ENCODE assay signal across 17 cellular contexts in genomic region chr1:59596956-59597355, GRCh38.
DNase-seq lines count a peak whose midpoint lies in the region; ATAC-seq and TF ChIP-seq lines count a peak whose summit lies in the region.
"Had no signal": no experiment of that assay in that cellular context is flagged by ENCODE, and none has a peak within 500 bp of the region (broad histone marks: within the 10 kb centered on the region; RNA-seq: fewer than 3 reads in every experiment).

No MANE protein-coding gene starts in this region.

- TF ChIP-seq POLR2A in esophagus muscularis mucosa (IDR thresholded peaks at IDR 0.05; ENCODE audit: low read depth) (no peak), sigmoid colon (IDR thresholded peaks at IDR 0.05) (no peak), right lobe of liver (IDR thresholded peaks at IDR 0.05) (no peak)

- WGBS in esophagus muscularis mucosa: 100% methylated on average over 1 of the region's 1 CpG
- WGBS in sigmoid colon, 2 donors: 91 to 98% methylated on average over 1 of the region's 1 CpG
- 92% methylated on average over 1 of the region's 1 CpG for WGBS in right lobe of liver (ENCODE audit: insufficient coverage, low coverage, low lambda C conversion rate, missing lambda C conversion rate)

- intact Hi-C loops in left ventricle myocardium inferior (cut with micrococcal nuclease) (no loop called here), Right ventricle myocardium inferior (cut with DNase I) (no loop called here), esophagus muscularis mucosa (cut with DNase I) (loop anchor here (5.0 kb wide), 1 partner anchor 85 kb away; no protein-coding TSS in a partner anchor), sigmoid colon (cut with DNase I) (loop anchor here (5.0 kb wide), 1 partner anchor 300 kb away; the partner anchor contains the start of gene FGGY), A673 (cut with micrococcal nuclease; ENCODE audit: unreplicated experiment) (no loop called here), right lobe of liver (cut with DNase I) (no loop called here)

- no TSS peak for BruUV-seq in A673 (replicated peaks; lab: Mats Ljungman, UMichigan)

- TF ChIP-seq EP300 in esophagus muscularis mucosa (IDR thresholded peaks at IDR 0.05) (no peak), sigmoid colon (IDR thresholded peaks at IDR 0.05) (no peak)

- H3K9me3 ChIP-seq in left ventricle myocardium inferior (replicated peaks) (peaks cover 3% of the 10 kb centered on the region), esophagus muscularis mucosa (no peaks in the 10 kb centered on the region), sigmoid colon (no peaks in the 10 kb centered on the region), A673 (ENCODE audit: low read depth, low read length, poor library complexity, severe bottlenecking) (no peaks in the 10 kb centered on the region), right lobe of liver (no peaks in the 10 kb centered on the region)
- H3K9me3 ChIP-seq: tibial nerve had no signal

- H3K27me3 ChIP-seq in left ventricle myocardium inferior (ENCODE audit: low read depth): no peaks in the 10 kb centered on the region
- no peaks in the 10 kb centered on the region for H3K27me3 ChIP-seq in esophagus muscularis mucosa
- no peaks in the 10 kb centered on the region for H3K27me3 ChIP-seq in sigmoid colon
- H3K27me3 ChIP-seq in A673 (replicated peaks; ENCODE audit: insufficient read depth, low read depth, low read length, poor library complexity): no peaks in the 10 kb centered on the region
- H3K27me3 ChIP-seq in right lobe of liver: no peaks in the 10 kb centered on the region
- H3K27me3 ChIP-seq: tibial nerve had no signal

- H3K36me3 ChIP-seq in left ventricle myocardium inferior: no peaks in the 10 kb centered on the region
- no peaks in the 10 kb centered on the region for H3K36me3 ChIP-seq in esophagus muscularis mucosa
- H3K36me3 ChIP-seq in sigmoid colon: no peaks in the 10 kb centered on the region
- no peaks in the 10 kb centered on the region for H3K36me3 ChIP-seq in A673 (ENCODE audit: insufficient read depth, low read length, poor library complexity, severe bottlenecking)
- no peaks in the 10 kb centered on the region for H3K36me3 ChIP-seq in right lobe of liver
- H3K36me3 ChIP-seq: tibial nerve, WERI-Rb-1 had no signal

- POLR2A ChIA-PET in A673 (lab: Charles Lee; ENCODE audit: low non-redundant PET): no interaction called here

- ATAC-seq in Right ventricle myocardium inferior: no peak
- ATAC-seq in right lobe of liver: no peak
- ATAC-seq in GM18502 (IDR thresholded peaks at IDR 0.05; ENCODE audit: poor library complexity, unreplicated experiment): no peak

- DNase-seq in left ventricle myocardium inferior: no peak
- DNase-seq in Right ventricle myocardium inferior (ENCODE audit: missing footprints): no peak
- no peak for DNase-seq in esophagus muscularis mucosa (ENCODE audit: extremely low spot score)
- no peak for DNase-seq in sigmoid colon
- DNase-seq in A673 (ENCODE audit: low spot score): no peak
- DNase-seq in right lobe of liver: no peak
- DNase-seq in nucleus accumbens (lab: John Stamatoyannopoulos, UW): no peak
- DNase-seq: ACHN; NCI-H1436; NCI-H82; stimulated activated CD4-positive, alpha-beta T cell treated with anti-CD3 and anti-CD28 coated beads, Interleukin-4, amount 100 ng/mL, for 24 hours; stimulated activated CD8-positive, alpha-beta memory T cell treated with anti-CD3 and anti-CD28 coated beads, Interleukin-4, amount 100 ng/mL, for 48 hours; WERI-Rb-1 had no signal

- CTCF ChIA-PET in A673 (lab: Charles Lee): no interaction called here

- no peak overlapping the region for H3K4me3 ChIP-seq in left ventricle myocardium inferior
- no peak overlapping the region for H3K4me3 ChIP-seq in esophagus muscularis mucosa
- H3K4me3 ChIP-seq in sigmoid colon: no peak overlapping the region
- H3K4me3 ChIP-seq in A673 (ENCODE audit: low read depth, low read length, poor library complexity, severe bottlenecking): no peak overlapping the region
- H3K4me3 ChIP-seq in right lobe of liver: no peak overlapping the region
- H3K4me3 ChIP-seq: tibial nerve had no signal

- TF ChIP-seq CTCF in left ventricle myocardium inferior (IDR thresholded peaks at IDR 0.05; ENCODE audit: borderline replicate concordance) (no peak), esophagus muscularis mucosa (IDR thresholded peaks at IDR 0.05) (no peak), sigmoid colon (IDR thresholded peaks at IDR 0.05) (no peak), A673 (conservative IDR thresholded peaks at IDR 0.05; ENCODE audit: low read depth, low read length) (no peak), right lobe of liver (IDR thresholded peaks at IDR 0.05) (no peak)

- peaks cover 16% of the 10 kb centered on the region for H3K4me1 ChIP-seq in left ventricle myocardium inferior
- peaks cover 21 to 68% (median 51%) of the 10 kb centered on the region in 4 donors for H3K4me1 ChIP-seq in esophagus muscularis mucosa
- H3K4me1 ChIP-seq in sigmoid colon: peaks cover 0 to 86% (median 61%) of the 10 kb centered on the region in 4 donors
- H3K4me1 ChIP-seq in A673 (ENCODE audit: insufficient read depth, low read length, poor library complexity, severe bottlenecking): no peaks in the 10 kb centered on the region
- H3K4me1 ChIP-seq in right lobe of liver: peaks cover 0 to 19% (median 9%) of the 10 kb centered on the region in 4 donors

- H3K27ac ChIP-seq in left ventricle myocardium inferior (replicated peaks): peak overlapping the region; percentile 46
- H3K27ac ChIP-seq in esophagus muscularis mucosa (replicated peaks in 1 of 4): peak overlapping the region; percentile 82 to 89 (median 87)
- peak overlapping the region; percentile 82 to 87 (median 82) for H3K27ac ChIP-seq in sigmoid colon
- H3K27ac ChIP-seq in A673 (ENCODE audit: low read depth, low read length, poor library complexity, severe bottlenecking): no peak overlapping the region
- H3K27ac ChIP-seq in right lobe of liver: no peak overlapping the region
- H3K27ac ChIP-seq: HL-60, KMS-11, WERI-Rb-1 had no signal

Comparison
In these comparisons a context has a peak if more than half of its experiments do, and no peak if none do; other contexts are left out.
1. H3K27ac ChIP-seq: peak in left ventricle myocardium inferior (single experiment), esophagus muscularis mucosa (4 of 4) and sigmoid colon (4 of 4); none in A673 (single experiment) and right lobe of liver (0 of 3).
2. intact Hi-C loops: an anchor here in esophagus muscularis mucosa (5.0 kb wide) and sigmoid colon (5.0 kb wide); none called in left ventricle myocardium inferior, Right ventricle myocardium inferior, A673 and right lobe of liver.